Comparison of ENCODE assay signal across 8 cellular contexts in the genomic region with DNA sequence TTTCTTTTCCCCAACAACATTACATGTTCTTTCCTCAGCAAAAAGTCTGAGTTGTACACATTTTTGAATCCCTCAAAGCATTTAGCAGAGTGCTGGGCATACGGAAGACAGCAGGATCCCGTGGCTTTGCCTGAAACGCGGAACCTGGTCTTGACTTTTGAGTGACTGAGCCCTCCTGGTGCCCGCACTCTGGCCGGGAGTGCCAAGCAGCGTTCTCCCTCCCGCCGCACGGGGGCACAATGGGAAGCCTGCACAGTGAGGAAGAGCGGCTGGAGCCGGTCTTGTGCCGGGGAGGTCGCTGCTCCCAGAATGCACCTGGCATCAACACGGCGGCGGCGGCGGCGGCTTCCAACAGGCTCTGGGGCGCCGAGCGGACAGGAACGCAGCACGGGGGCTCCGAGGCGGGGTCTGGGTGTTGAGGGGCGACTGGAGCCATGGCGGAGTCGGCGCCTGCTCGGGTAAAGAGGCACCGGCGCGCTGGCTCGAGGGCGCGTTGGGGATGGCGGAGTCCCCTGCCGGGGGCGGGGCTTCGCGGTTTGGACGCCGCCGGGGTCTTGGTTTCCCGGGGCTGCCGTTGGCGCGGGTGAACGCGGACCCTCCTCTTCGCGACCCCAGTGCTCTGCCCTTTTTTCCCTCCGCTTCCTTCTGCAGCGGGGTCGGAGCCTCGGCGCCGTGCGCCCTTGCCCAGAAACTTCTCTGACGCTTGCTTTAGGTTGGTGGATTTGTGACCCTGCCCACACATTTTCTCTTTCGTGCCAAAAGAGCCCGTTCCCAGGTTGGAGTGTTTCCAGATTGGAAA. TPM values are rescaled to one million over a fixed set of nuclear protein-coding genes. Genes with fewer than 3 reads are reported as not detected.
A peak's percentile ranks its signal among the peaks of the same experiment; 100 is the strongest.
DNase-seq lines count a peak whose midpoint lies in the region; ATAC-seq, FAIRE-seq and TF ChIP-seq lines count a peak whose summit lies in the region.

A gene (plus strand): TSS at position 307 of the 799 bp plus-strand sequence. CDS start 128 bp downstream, at position 435.

- peak within 1 kb of the TSS; percentile 96 for H2AFZ ChIP-seq in fibroblast of lung (ENCODE audit: low read length)

- peak within 1 kb of the TSS; percentile 93 for H3K4me2 ChIP-seq in fibroblast of lung (ENCODE audit: extremely low read depth, insufficient read depth, low read length)

- peak within 1 kb of the TSS; percentile 94 for H3K27ac Mint-ChIP-seq in activated T-cell treated with anti-CD3 and anti-CD28 coated beads, Interleukin-2, amount 50 U/mL, for 72 hours
- peak within 1 kb of the TSS; percentile 79 to 91 for H3K27ac Mint-ChIP-seq in natural killer cell

- no peaks in the 10 kb centered on the region for H3K9me3 ChIP-seq in fibroblast of lung (ENCODE audit: control insufficient read depth, insufficient read depth, low read depth, low read length)

- H3K79me2 ChIP-seq in fibroblast of lung (ENCODE audit: control insufficient read depth, insufficient read depth, low read length), result peaks cover 20% of the 10 kb centered on the region

- peak within 1 kb of the TSS; percentile 75 for H3K27ac ChIP-seq in fibroblast of lung (ENCODE audit: insufficient read depth, low read length)

- peak within 1 kb of the TSS; percentile 93 to 98 (median 96) for H3K4me3 ChIP-seq in fibroblast of lung (replicated peaks in 1 of 4; ENCODE audit: control extremely low read depth in 1 of 4, insufficient read depth in 1 of 4, low read depth in 3 of 4, low read length in 4 of 4)

- TF ChIP-seq CTCF in fibroblast of lung (conservative IDR thresholded peaks at IDR 0.05 in 1 of 2, IDR thresholded peaks at IDR 0.05 in 1 of 2; ENCODE audit: low read depth in 1 of 2, low read length in 2 of 2), result peak; percentile 66 to 77
- peak; percentile 77 for TF ChIP-seq CTCF in natural killer cell (IDR thresholded peaks at IDR 0.05)

- H3K9me3 Mint-ChIP-seq in activated T-cell treated with anti-CD3 and anti-CD28 coated beads, Interleukin-2, amount 50 U/mL, for 72 hours, result peaks cover 0 to 5% of the 10 kb centered on the region in 2 donors
- H3K9me3 Mint-ChIP-seq in natural killer cell, result peaks cover 0 to 5% of the 10 kb centered on the region in 2 donors

- peak; percentile 100 for ATAC-seq in GM21825 (IDR thresholded peaks at IDR 0.05; ENCODE audit: unreplicated experiment)
- ATAC-seq in activated T-cell treated with anti-CD3 and anti-CD28 coated beads, Interleukin-2, amount 50 U/mL, for 72 hours (replicated peaks in 1 of 2), result peak; percentile 86 to 97
- peak; percentile 99 to 100 (median 100) for ATAC-seq in natural killer cell

- peak; percentile 58 for FAIRE-seq in RCC 7860 (lab: Jason Lieb, UNC)

- DNase-seq in Daoy (ENCODE audit: low read depth), result peak; percentile 98
- peak; percentile 88 to 94 for DNase-seq in Kasumi-1 (lab: John Stamatoyannopoulos, UW)
- DNase-seq in RCC 7860 (ENCODE audit: low spot score), result peak; percentile 88
- peak; percentile 92 to 93 for DNase-seq in activated T-cell treated with anti-CD3 and anti-CD28 coated beads, Interleukin-2, amount 50 U/mL, for 72 hours
- peak; percentile 83 to 84 for DNase-seq in fibroblast of lung (ENCODE audit: low read depth in 2 of 2)
- DNase-seq in natural killer cell, result peak; percentile 82
- peak; percentile 91 for DNase-seq in stimulated activated naive CD4-positive, alpha-beta T cell treated with Interleukin-2 at 50 U/mL for 16 hours (lab: John Stamatoyannopoulos, UW)

- peak within 1 kb of the TSS; percentile 81 to 93 for H3K4me3 Mint-ChIP-seq in activated T-cell treated with anti-CD3 and anti-CD28 coated beads, Interleukin-2, amount 50 U/mL, for 72 hours
- H3K4me3 Mint-ChIP-seq in natural killer cell, result peak within 1 kb of the TSS; percentile 93

- intact Hi-C loops in natural killer cell (cut with micrococcal nuclease), result loop anchor here (2.0 to 5.0 kb wide), 2 partner anchors 92 to 257 kb away; a partner anchor contains a TSS

- H3K4me1 ChIP-seq in fibroblast of lung (ENCODE audit: control insufficient read depth, extremely low read depth, insufficient read depth, low read length), result peaks cover 8% of the 10 kb centered on the region

- H3K36me3 Mint-ChIP-seq in activated T-cell treated with anti-CD3 and anti-CD28 coated beads, Interleukin-2, amount 50 U/mL, for 72 hours (ENCODE audit: insufficient read depth in 2 of 2), result peaks cover 13 to 20% of the 10 kb centered on the region in 2 donors
- peaks cover 8% of the 10 kb centered on the region for H3K36me3 Mint-ChIP-seq in natural killer cell

- peaks cover 7% of the 10 kb centered on the region for H3K27me3 Mint-ChIP-seq in activated T-cell treated with anti-CD3 and anti-CD28 coated beads, Interleukin-2, amount 50 U/mL, for 72 hours (ENCODE audit: low read depth)
- H3K27me3 Mint-ChIP-seq in natural killer cell (ENCODE audit: low read depth in 2 of 2), result peaks cover 0 to 4% of the 10 kb centered on the region in 2 donors

- peaks cover 47% of the 10 kb centered on the region for H3K4me1 Mint-ChIP-seq in activated T-cell treated with anti-CD3 and anti-CD28 coated beads, Interleukin-2, amount 50 U/mL, for 72 hours (ENCODE audit: low read depth)
- H3K4me1 Mint-ChIP-seq in natural killer cell, result peaks cover 21 to 24% of the 10 kb centered on the region in 2 donors

- peak within 1 kb of the TSS; percentile 87 for H3K9ac ChIP-seq in fibroblast of lung (ENCODE audit: insufficient read depth, low read length)

- H3K36me3 ChIP-seq in fibroblast of lung (ENCODE audit: control insufficient read depth, insufficient read depth, low read length), result no peaks in the 10 kb centered on the region

- no peaks in the 10 kb centered on the region for H4K20me1 ChIP-seq in fibroblast of lung (ENCODE audit: control insufficient read depth, extremely low read depth, insufficient read depth, low read length)

- H3K27me3 ChIP-seq in fibroblast of lung (ENCODE audit: control insufficient read depth, insufficient read depth, low read length), result no peaks in the 10 kb centered on the region

RNA-seq across cellular contexts. Expression of the gene that starts here (rescaled TPM):
- 12.0 and 14.9 TPM in 2 replicates for total RNA-seq in Daoy (2014; rRNA removed; shearing (Covaris generic))
- 10 to 100 TPM; 18.7 to 28.0 TPM for total RNA-seq in activated T-cell treated with anti-CD3 and anti-CD28 coated beads, Interleukin-2, amount 50 U/mL, for 72 hours
- 4.4 and 4.8 TPM in 2 replicates for total RNA-seq in fibroblast of lung
- polyA plus RNA-seq in fibroblast of lung, result 3.7 and 4.2 TPM in 2 replicates
- polyA plus RNA-seq in fibroblast of lung (2012), result 5.3 TPM in 2 replicates
- 1.8 and 3.3 TPM in 2 replicates for polyA minus RNA-seq in fibroblast of lung (ENCODE audit: low replicate concordance)
- total RNA-seq in natural killer cell, result 10 to 100 TPM; 11.2 to 23.7 (median 17.0) TPM

Comparison
In these comparisons a context has a peak if more than half of its experiments do, and no peak if none do; other contexts are left out.
1. Peak in every context shown above with its lines: DNase-seq, ATAC-seq, H3K4me3 ChIP-seq and H3K27ac ChIP-seq.